In the genomic region with DNA sequence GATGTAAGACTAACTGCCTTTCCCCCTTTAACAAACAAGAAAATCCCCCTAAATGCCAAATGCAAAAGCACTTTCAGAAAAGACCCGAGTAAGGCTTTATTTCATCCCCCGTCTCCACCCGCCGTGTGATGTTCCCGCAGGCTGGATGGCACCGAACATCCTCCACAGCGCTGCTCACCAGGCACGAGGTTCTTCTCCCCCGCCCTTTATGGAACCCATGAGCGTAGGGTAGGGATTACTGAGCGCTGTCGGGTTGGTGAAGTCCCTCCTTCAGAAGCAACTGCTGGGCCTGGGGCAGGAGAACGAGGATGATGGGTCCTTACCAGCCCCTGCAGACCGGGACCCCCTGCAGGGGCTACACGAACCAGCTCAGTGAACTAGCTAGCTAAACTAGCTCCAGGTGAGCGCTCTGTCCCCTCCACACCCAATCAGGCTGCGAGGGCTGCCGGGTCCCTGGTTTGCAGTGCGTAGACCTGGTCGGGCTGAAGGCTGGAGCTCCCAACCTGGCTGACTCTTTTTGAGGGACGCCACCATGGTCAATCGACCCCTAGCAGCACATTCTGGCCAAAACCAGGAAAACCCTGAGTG, we compare ENCODE assay signal across 16 cellular contexts.
DNase-seq lines count a peak whose midpoint lies in the region; ATAC-seq, FAIRE-seq and TF ChIP-seq lines count a peak whose summit lies in the region.
"Had no signal": no experiment of that assay in that cellular context is flagged by ENCODE, and none has a peak within 500 bp of the region (broad histone marks: within the 10 kb centered on the region; RNA-seq: fewer than 3 reads in every experiment).

No MANE protein-coding gene starts in this region.

- no peak overlapping the region for H3K4me3 ChIP-seq in CD8-positive, alpha-beta memory T cell (ENCODE audit: low read length)
- no peak overlapping the region for H3K4me3 ChIP-seq in right atrium auricular region
- no peak overlapping the region for H3K4me3 ChIP-seq in rectal smooth muscle tissue (ENCODE audit: low read length)
- H3K4me3 ChIP-seq in small intestine (ENCODE audit: low read depth in 1 of 2, low read length in 2 of 2), result no peak overlapping the region
- H3K4me3 ChIP-seq: GM23248, lung, ovary had no signal

- H3K36me3 Mint-ChIP-seq in CD8-positive, alpha-beta memory T cell, result peaks cover 0 to 41% (median 2%) of the 10 kb centered on the region in 3 donors
- peaks cover 39% of the 10 kb centered on the region for H3K36me3 Mint-ChIP-seq in activated B cell treated with CpG ODN at 0.5 μM for 24 hours (ENCODE audit: low read depth)

- TF ChIP-seq CTCF in activated B cell treated with CpG ODN at 0.5 μM for 24 hours (IDR thresholded peaks at IDR 0.05), result no peak
- no peak for TF ChIP-seq CTCF in right atrium auricular region (IDR thresholded peaks at IDR 0.05)
- TF ChIP-seq CTCF in D721Med (IDR thresholded peaks at IDR 0.05; ENCODE audit: insufficient read depth, missing control alignments), result no peak

- WGBS in small intestine, 3 donors, result 88 to 93% (median 91%) methylated on average over 22 of the region's 22 CpGs

- no peaks in the 10 kb centered on the region for H3K9me3 ChIP-seq in CD8-positive, alpha-beta memory T cell (ENCODE audit: low read length)
- H3K9me3 ChIP-seq in right atrium auricular region (no peaks in the 10 kb centered on the region), small intestine (ENCODE audit: control insufficient read depth, low read depth) (no peaks in the 10 kb centered on the region)
- H3K9me3 ChIP-seq: esophagus squamous epithelium, ovary had no signal

- H3K27me3 Mint-ChIP-seq in CD8-positive, alpha-beta memory T cell, result no peaks in the 10 kb centered on the region
- H3K27me3 Mint-ChIP-seq in activated B cell treated with CpG ODN at 0.5 μM for 24 hours, result no peaks in the 10 kb centered on the region

- H3K36me3 ChIP-seq in CD8-positive, alpha-beta memory T cell (ENCODE audit: insufficient read depth, low read length), result no peaks in the 10 kb centered on the region
- H3K36me3 ChIP-seq in right atrium auricular region (no peaks in the 10 kb centered on the region), rectal smooth muscle tissue (ENCODE audit: control insufficient read depth, insufficient read depth, low read length) (no peaks in the 10 kb centered on the region), small intestine (ENCODE audit: control insufficient read depth in 2 of 2, insufficient read depth in 2 of 2, low read length in 2 of 2) (no peaks in the 10 kb centered on the region)
- H3K36me3 ChIP-seq: esophagus squamous epithelium, ovary had no signal

- peaks cover 0 to 68% (median 48%) of the 10 kb centered on the region in 3 donors for H3K4me1 Mint-ChIP-seq in CD8-positive, alpha-beta memory T cell
- peaks cover 47% of the 10 kb centered on the region for H3K4me1 Mint-ChIP-seq in activated B cell treated with CpG ODN at 0.5 μM for 24 hours

- POLR2A ChIA-PET in CD8-positive, alpha-beta memory T cell (lab: Charles Lee), result no interaction called here
- POLR2A ChIA-PET in activated B cell treated with CpG ODN at 0.5 μM for 24 hours (lab: Charles Lee), result interaction anchor here (0.6 to 18.4 kb wide), 5 partner anchors 16 to 100 kb away, joined by 5 to 451 read pairs (median 163); a partner anchor contains a TSS

- peak overlapping the region in 1 of 7 donors; percentile 32 for H3K4me3 Mint-ChIP-seq in CD8-positive, alpha-beta memory T cell
- H3K4me3 Mint-ChIP-seq in activated B cell treated with CpG ODN at 0.5 μM for 24 hours, result no peak overlapping the region

- CTCF ChIA-PET in CD8-positive, alpha-beta memory T cell (lab: Charles Lee), result interaction anchor here (1.4 kb wide), 1 partner anchor 54 kb away, joined by 3 read pairs; no protein-coding TSS in a partner anchor
- CTCF ChIA-PET in activated B cell treated with CpG ODN at 0.5 μM for 24 hours (lab: Charles Lee), result interaction anchor here (0.7 to 5.2 kb wide), 2 partner anchors 9 to 15 kb away, joined by 4 to 31 read pairs; no protein-coding TSS in a partner anchor

- no peaks in the 10 kb centered on the region for H3K9me3 Mint-ChIP-seq in CD8-positive, alpha-beta memory T cell
- H3K9me3 Mint-ChIP-seq in activated B cell treated with CpG ODN at 0.5 μM for 24 hours, result no peaks in the 10 kb centered on the region

- peaks cover 7% of the 10 kb centered on the region for H3K4me1 ChIP-seq in CD8-positive, alpha-beta memory T cell (ENCODE audit: insufficient read depth, low read length)
- H3K4me1 ChIP-seq in right atrium auricular region (peaks cover 5 to 100% of the 10 kb centered on the region in 2 donors), rectal smooth muscle tissue (ENCODE audit: control insufficient read depth, insufficient read depth, low read length) (peaks cover 94% of the 10 kb centered on the region), small intestine (ENCODE audit: control insufficient read depth in 2 of 2, insufficient read depth in 1 of 2, low read depth in 1 of 2, low read length in 1 of 2) (peaks cover 0 to 41% of the 10 kb centered on the region in 2 donors)

- peak overlapping the region in 5 of 8 donors; percentile 64 to 92 (median 86) for H3K27ac Mint-ChIP-seq in CD8-positive, alpha-beta memory T cell
- peak overlapping the region; percentile 56 for H3K27ac Mint-ChIP-seq in activated B cell treated with CpG ODN at 0.5 μM for 24 hours

- H3K9ac ChIP-seq in rectal smooth muscle tissue (ENCODE audit: low read length), result no peak overlapping the region
- H3K9ac ChIP-seq: GM23248 had no signal

- no peak for ATAC-seq in activated B cell treated with CpG ODN at 0.5 μM for 24 hours (ENCODE audit: low read depth)

- no peaks in the 10 kb centered on the region for H3K27me3 ChIP-seq in CD8-positive, alpha-beta memory T cell (ENCODE audit: insufficient read depth, low read length, poor library complexity, severe bottlenecking)
- no peaks in the 10 kb centered on the region for H3K27me3 ChIP-seq in right atrium auricular region
- no peaks in the 10 kb centered on the region for H3K27me3 ChIP-seq in rectal smooth muscle tissue (ENCODE audit: control insufficient read depth, insufficient read depth, low read length)
- H3K27me3 ChIP-seq in small intestine (ENCODE audit: control insufficient read depth in 2 of 2, insufficient read depth in 2 of 2, low read length in 2 of 2), result no peaks in the 10 kb centered on the region
- H3K27me3 ChIP-seq: esophagus squamous epithelium, ovary had no signal

- FAIRE-seq in GM19239 (lab: Jason Lieb, UNC), result no peak
- no peak for FAIRE-seq in small intestine (lab: Jason Lieb, UNC)
- FAIRE-seq in D721Med (lab: Jason Lieb, UNC), result no peak

- intact Hi-C loops in activated B cell treated with CpG ODN at 0.5 μM for 24 hours (cut with micrococcal nuclease), result no loop called here

- no peak overlapping the region for H3K27ac ChIP-seq in CD8-positive, alpha-beta memory T cell (ENCODE audit: low read depth, low read length)
- H3K27ac ChIP-seq in right atrium auricular region (peak overlapping the region; percentile 84 to 87), rectal smooth muscle tissue (ENCODE audit: low read depth, low read length) (peak overlapping the region; percentile 91), small intestine (ENCODE audit: low read depth in 1 of 2, low read length in 1 of 2) (peak overlapping the region in 1 of 2 donors; percentile 34)
- H3K27ac ChIP-seq: C4-2B, GM23248, ovary had no signal

- peak in 1 of 5 donors; percentile 28 for DNase-seq in CD8-positive, alpha-beta memory T cell
- DNase-seq in activated B cell treated with CpG ODN at 0.5 μM for 24 hours (no peak), right atrium auricular region (ENCODE audit: low spot score) (no peak), GM19239 (ENCODE audit: insufficient read length, low spot score) (no peak), small intestine (no peak), OCI-M1 (lab: John Stamatoyannopoulos, UW) (no peak), D721Med (ENCODE audit: insufficient read length, low spot score) (no peak)
- DNase-seq: activated effector memory CD4-positive, alpha-beta T cell treated with Interleukin-2 at 50 U/mL for 16 hours; esophagus squamous epithelium; GM23248; KG1; NCI-H82; ovary had no signal
